ENCODE assay signal across 4 cellular contexts in genomic region chr12:98935847-98936246, GRCh38.
"Had no signal": no experiment of that assay in that cellular context is flagged by ENCODE, and none has a peak within 500 bp of the region (broad histone marks: within the 10 kb centered on the region; RNA-seq: fewer than 3 reads in every experiment).

No MANE protein-coding gene starts in this region.

- H2AFZ ChIP-seq: GM23338 had no signal

- DNase-seq: H9, HCEC 1CT, KG1 had no signal

- H3K4me3 ChIP-seq: GM23338 had no signal

- H3K4me2 ChIP-seq: GM23338 had no signal

- ATAC-seq: GM23338 had no signal
